In the genomic region with DNA sequence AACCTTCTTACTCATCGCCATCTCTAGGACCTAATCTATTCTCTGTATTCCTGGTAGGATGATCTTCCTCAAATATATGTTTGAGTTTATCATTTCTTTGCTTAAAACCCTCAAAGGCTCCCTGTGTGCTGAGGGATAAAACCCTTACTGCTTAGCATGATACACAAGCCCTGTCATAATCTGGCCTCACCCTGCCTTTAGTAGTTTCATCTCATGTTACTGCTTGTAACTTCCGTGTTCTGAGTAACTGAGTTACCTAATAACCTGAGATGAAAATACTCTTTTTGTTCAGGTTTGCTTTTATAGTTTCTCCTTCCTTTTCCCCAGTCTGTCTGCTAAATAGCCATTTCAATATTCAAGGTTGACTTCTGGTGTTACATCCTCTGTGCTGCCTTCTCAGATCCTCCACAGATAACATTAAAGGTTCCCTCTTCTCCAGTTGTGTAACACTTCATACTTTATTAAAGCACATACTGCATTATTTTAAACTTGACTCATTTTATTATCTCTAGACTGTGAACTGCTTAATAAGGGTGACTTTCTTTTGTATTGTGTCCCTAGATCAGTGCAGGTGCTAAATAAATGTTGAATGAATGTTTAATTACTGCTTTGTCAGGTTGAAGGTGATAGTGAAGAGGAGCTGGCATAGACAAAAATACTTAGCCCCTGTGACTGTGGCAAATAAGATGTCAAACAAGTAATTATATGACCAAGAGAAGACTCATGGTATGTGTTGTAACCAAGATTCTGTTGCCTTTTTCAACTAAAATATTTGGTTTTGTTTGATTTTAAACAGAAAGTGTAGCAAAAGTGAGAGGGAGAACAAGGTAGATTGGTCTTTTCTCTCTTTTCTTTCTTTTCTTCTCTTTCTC, we compare ENCODE assay signal across 8 cellular contexts. TPM values are rescaled to one million over a fixed set of nuclear protein-coding genes. Genes with fewer than 3 reads are reported as not detected.
DNase-seq lines count a peak whose midpoint lies in the region; ATAC-seq and TF ChIP-seq lines count a peak whose summit lies in the region.

No MANE protein-coding gene starts in this region.

- POLR2A ChIA-PET in activated CD4-positive, alpha-beta memory T cell treated with anti-CD3 and anti-CD28 coated beads, Interleukin-2, amount 10 ng/mL, durations not matched to agents 7 days and 5 days (lab: Charles Lee), result no interaction called here
- POLR2A ChIA-PET in activated CD4-positive, alpha-beta memory T cell treated with anti-CD3 and anti-CD28 coated beads for 36 hours (lab: Charles Lee), result interaction anchor here (0.6 to 0.7 kb wide), 2 partner anchors 13 to 262 kb away, joined by 3 read pairs; no protein-coding TSS in a partner anchor
- POLR2A ChIA-PET in PC-3 (lab: Charles Lee; ENCODE audit: unreplicated experiment), result no interaction called here

- intact Hi-C loops in activated CD4-positive, alpha-beta memory T cell treated with anti-CD3 and anti-CD28 coated beads for 36 hours (cut with micrococcal nuclease), result no loop called here
- intact Hi-C loops in PC-3 (cut with micrococcal nuclease), result loop anchor here (1.0 kb wide), 1 partner anchor 274 kb away; a partner anchor contains a TSS

- no peaks in the 10 kb centered on the region for H4K20me1 ChIP-seq in PC-3 (ENCODE audit: low read length)

- H3K9ac ChIP-seq in PC-3 (ENCODE audit: low read length), result no peak overlapping the region

- H3K4me1 Mint-ChIP-seq in activated CD4-positive, alpha-beta memory T cell treated with anti-CD3 and anti-CD28 coated beads, Interleukin-2, amount 10 ng/mL, durations not matched to agents 7 days and 5 days, result peaks cover 12% of the 10 kb centered on the region
- H3K4me1 Mint-ChIP-seq in activated CD4-positive, alpha-beta memory T cell treated with anti-CD3 and anti-CD28 coated beads for 36 hours (ENCODE audit: low read depth), result peaks cover 43% of the 10 kb centered on the region

- H3K4me3 ChIP-seq in PC-3 (ENCODE audit: low read length) (no peak overlapping the region), gastroesophageal sphincter (no peak overlapping the region), suprapubic skin (no peak overlapping the region)

- no peaks in the 10 kb centered on the region for H3K27me3 Mint-ChIP-seq in activated CD4-positive, alpha-beta memory T cell treated with anti-CD3 and anti-CD28 coated beads, Interleukin-2, amount 10 ng/mL, durations not matched to agents 7 days and 5 days
- no peaks in the 10 kb centered on the region for H3K27me3 Mint-ChIP-seq in activated CD4-positive, alpha-beta memory T cell treated with anti-CD3 and anti-CD28 coated beads for 36 hours

- TF ChIP-seq POLR2A in gastroesophageal sphincter (IDR thresholded peaks at IDR 0.05) (no peak), suprapubic skin (IDR thresholded peaks at IDR 0.05) (no peak)

- no peak overlapping the region for H3K4me3 Mint-ChIP-seq in activated CD4-positive, alpha-beta memory T cell treated with anti-CD3 and anti-CD28 coated beads, Interleukin-2, amount 10 ng/mL, durations not matched to agents 7 days and 5 days
- no peak overlapping the region for H3K4me3 Mint-ChIP-seq in activated CD4-positive, alpha-beta memory T cell treated with anti-CD3 and anti-CD28 coated beads for 36 hours

- TF ChIP-seq CTCF in PC-3 (conservative IDR thresholded peaks at IDR 0.05; ENCODE audit: low read depth, low read length) (no peak), gastroesophageal sphincter (IDR thresholded peaks at IDR 0.05) (no peak), suprapubic skin (IDR thresholded peaks at IDR 0.05) (no peak)

- H3K27ac Mint-ChIP-seq in activated CD4-positive, alpha-beta memory T cell treated with anti-CD3 and anti-CD28 coated beads, Interleukin-2, amount 10 ng/mL, durations not matched to agents 7 days and 5 days, result peak overlapping the region; percentile 1
- H3K27ac Mint-ChIP-seq in activated CD4-positive, alpha-beta memory T cell treated with anti-CD3 and anti-CD28 coated beads for 36 hours, result no peak overlapping the region

- peak overlapping the region; percentile 64 for H3K4me2 ChIP-seq in PC-3 (ENCODE audit: low read length)

- ATAC-seq in PC-3 (peak; percentile 97), gastroesophageal sphincter (no peak)

- H3K27ac ChIP-seq in PC-3 (ENCODE audit: low read length) (peak overlapping the region; percentile 52), gastroesophageal sphincter (peak overlapping the region; percentile 26 to 67 (median 64)), suprapubic skin (peak overlapping the region; percentile 62), substantia nigra (ENCODE audit: low read depth, low read length, poor library complexity, severe bottlenecking) (no peak overlapping the region)

- H2AFZ ChIP-seq in PC-3 (ENCODE audit: low read length), result no peak overlapping the region

- H3K4me1 ChIP-seq in PC-3 (ENCODE audit: insufficient read depth, low read length) (peaks cover 17% of the 10 kb centered on the region), gastroesophageal sphincter (peaks cover 18 to 94% (median 19%) of the 10 kb centered on the region in 3 donors), suprapubic skin (peaks cover 44% of the 10 kb centered on the region)

- TF ChIP-seq EP300 in gastroesophageal sphincter (IDR thresholded peaks at IDR 0.05) (no peak), suprapubic skin (IDR thresholded peaks at IDR 0.05) (no peak)

- CTCF ChIA-PET in activated CD4-positive, alpha-beta memory T cell treated with anti-CD3 and anti-CD28 coated beads, Interleukin-2, amount 10 ng/mL, durations not matched to agents 7 days and 5 days (lab: Charles Lee), result no interaction called here
- CTCF ChIA-PET in activated CD4-positive, alpha-beta memory T cell treated with anti-CD3 and anti-CD28 coated beads for 36 hours (lab: Charles Lee), result no interaction called here
- CTCF ChIA-PET in PC-3 (lab: Charles Lee), result no interaction called here

- H3K9me3 ChIP-seq in PC-3 (ENCODE audit: low read length) (no peaks in the 10 kb centered on the region), gastroesophageal sphincter (no peaks in the 10 kb centered on the region), suprapubic skin (no peaks in the 10 kb centered on the region)

- H3K27me3 ChIP-seq in PC-3 (ENCODE audit: low read length), result no peaks in the 10 kb centered on the region
- H3K27me3 ChIP-seq in gastroesophageal sphincter, result no peaks in the 10 kb centered on the region
- H3K27me3 ChIP-seq in suprapubic skin, result no peaks in the 10 kb centered on the region

- H3K36me3 Mint-ChIP-seq in activated CD4-positive, alpha-beta memory T cell treated with anti-CD3 and anti-CD28 coated beads, Interleukin-2, amount 10 ng/mL, durations not matched to agents 7 days and 5 days (ENCODE audit: low read depth), result peaks cover 14% of the 10 kb centered on the region
- H3K36me3 Mint-ChIP-seq in activated CD4-positive, alpha-beta memory T cell treated with anti-CD3 and anti-CD28 coated beads for 36 hours, result peaks cover 8% of the 10 kb centered on the region

- H3F3A ChIP-seq in PC-3 (ENCODE audit: low read length, unreplicated experiment), result no peaks in the 10 kb centered on the region

- no peaks in the 10 kb centered on the region for H3K9me2 ChIP-seq in PC-3 (replicated peaks; ENCODE audit: low read length)

- no TSS peak for BruUV-seq in PC-3 (replicated peaks; lab: Mats Ljungman, UMichigan)

- H3K36me3 ChIP-seq in PC-3 (ENCODE audit: low read depth, low read length) (no peaks in the 10 kb centered on the region), gastroesophageal sphincter (no peaks in the 10 kb centered on the region), suprapubic skin (no peaks in the 10 kb centered on the region)

- no peak for DNase-seq in activated CD4-positive, alpha-beta memory T cell treated with anti-CD3 and anti-CD28 coated beads, Interleukin-2, amount 10 ng/mL, durations not matched to agents 7 days and 5 days
- DNase-seq in activated CD4-positive, alpha-beta memory T cell treated with anti-CD3 and anti-CD28 coated beads for 36 hours, result no peak
- DNase-seq in PC-3, result peak; percentile 67
- DNase-seq in suprapubic skin (ENCODE audit: low spot score in 2 of 2), result no peak
- DNase-seq in substantia nigra (lab: John Stamatoyannopoulos, UW), result no peak
- DNase-seq in A172 (ENCODE audit: low spot score), result no peak
- no peak for DNase-seq in effector CD8-positive, alpha-beta T cell (lab: John Stamatoyannopoulos, UW)

- WGBS in gastroesophageal sphincter (ENCODE audit: low coverage in 1 of 2), 2 donors, result 69 to 73% methylated on average over 2 of the region's 2 CpGs
- 49% methylated on average over 2 of the region's 2 CpGs for WGBS in suprapubic skin

- peaks cover 72% of the 10 kb centered on the region for H3K79me2 ChIP-seq in PC-3 (ENCODE audit: low read length)

- no peaks in the 10 kb centered on the region for H3K9me3 Mint-ChIP-seq in activated CD4-positive, alpha-beta memory T cell treated with anti-CD3 and anti-CD28 coated beads, Interleukin-2, amount 10 ng/mL, durations not matched to agents 7 days and 5 days
- no peaks in the 10 kb centered on the region for H3K9me3 Mint-ChIP-seq in activated CD4-positive, alpha-beta memory T cell treated with anti-CD3 and anti-CD28 coated beads for 36 hours

RNA-seq across cellular contexts. Expression of a gene that starts 47.8 kb away (rescaled TPM):
- 10 to 100 TPM; 19.7 to 21.3 TPM for total RNA-seq in activated CD4-positive, alpha-beta memory T cell treated with anti-CD3 and anti-CD28 coated beads, Interleukin-2, amount 10 ng/mL, durations not matched to agents 7 days and 5 days
- total RNA-seq in activated CD4-positive, alpha-beta memory T cell treated with anti-CD3 and anti-CD28 coated beads for 36 hours, result 10 to 100 TPM; 28.2 to 32.7 TPM
- total RNA-seq in PC-3 (2014; rRNA removed), result 11.4 and 14.3 TPM in 2 replicates
- total RNA-seq in gastroesophageal sphincter, result 10 to 100 TPM; 43.8 to 79.1 (median 59.5) TPM
- 100 to 1,000 TPM in 1 of 4 donors, 10 to 100 TPM in 3; 67.7 to 146 (median 80.8) TPM for total RNA-seq in suprapubic skin
- 7.7 and 11.1 TPM in 2 replicates for total RNA-seq in A172 (2014; rRNA removed; shearing (Covaris generic))
